Comparison of ENCODE assay signal across 8 cellular contexts in genomic region chr9:2228132-2228531, GRCh38.
A peak's percentile ranks its signal among the peaks of the same experiment; 100 is the strongest.
DNase-seq lines count a peak whose midpoint lies in the region; ATAC-seq and TF ChIP-seq lines count a peak whose summit lies in the region.

No MANE protein-coding gene starts in this region.

- peak overlapping the region; percentile 62 for H3K4me2 ChIP-seq in OCI-LY7 (ENCODE audit: low read length)

- H3K4me1 ChIP-seq in OCI-LY7 (ENCODE audit: insufficient read depth, low read length, poor library complexity, severe bottlenecking): peaks cover 24% of the 10 kb centered on the region

- no peaks in the 10 kb centered on the region for H4K20me1 ChIP-seq in OCI-LY7 (ENCODE audit: insufficient read depth, low read length)

- CTCF ChIA-PET in AG04450 (lab: Charles Lee) (no interaction called here), OCI-LY7 (lab: Charles Lee; ENCODE audit: unreplicated experiment) (no interaction called here)

- H2AFZ ChIP-seq in OCI-LY7 (ENCODE audit: low read length): peak overlapping the region; percentile 74; the same call in 1 of the 2 replicates

- TF ChIP-seq CTCF in AG04450 (IDR thresholded peaks at IDR 0.05; ENCODE audit: low read depth, low read length) (peak; percentile 28; the same call in 1 of the 2 replicates), GM12872 (IDR thresholded peaks at IDR 0.05; ENCODE audit: insufficient read depth, low read depth, low read length) (peak; percentile 44; the same call in 2 of the 3 replicates), OCI-LY7 (conservative IDR thresholded peaks at IDR 0.05; ENCODE audit: low read length) (peak; percentile 96)

- H3K27ac ChIP-seq in AG04450 (ENCODE audit: low read depth, low read length) (no peak overlapping the region), OCI-LY7 (ENCODE audit: low read depth, low read length, poor library complexity, severe bottlenecking) (no peak overlapping the region)

- no peaks in the 10 kb centered on the region for H3K36me3 ChIP-seq in OCI-LY7 (ENCODE audit: insufficient read depth, low read length)

- H3K9me3 ChIP-seq in AG04450 (ENCODE audit: control insufficient read depth, insufficient read depth, low read length) (no peaks in the 10 kb centered on the region), OCI-LY7 (ENCODE audit: low read length) (peaks cover 11% of the 10 kb centered on the region; the same call in 1 of the 2 replicates)

- POLR2A ChIA-PET in AG04450 (lab: Yijun Ruan, JAX) (no interaction called here), OCI-LY7 (lab: Charles Lee) (interaction anchor here (0.8 to 1.0 kb wide), 2 partner anchors 47 to 81 kb away, joined by 3 to 6 read pairs; no protein-coding TSS in a partner anchor)

- ATAC-seq in GM21390 (IDR thresholded peaks at IDR 0.05; ENCODE audit: unreplicated experiment): no peak
- ATAC-seq in GM18511 (IDR thresholded peaks at IDR 0.05; ENCODE audit: unreplicated experiment): no peak

- no peaks in the 10 kb centered on the region for H3K9me2 ChIP-seq in OCI-LY7 (ENCODE audit: insufficient read depth, low read length)

- H3K27me3 ChIP-seq in AG04450 (ENCODE audit: control insufficient read depth, insufficient read depth, low read length): no peaks in the 10 kb centered on the region

- H3K4me3 ChIP-seq in AG04450 (ENCODE audit: low read depth, low read length): no peak overlapping the region
- H3K4me3 ChIP-seq in OCI-LY7 (ENCODE audit: low read depth, low read length, poor library complexity, severe bottlenecking): no peak overlapping the region

- DNase-seq in AG04450 (ENCODE audit: low read depth, low spot score) (no peak), OCI-LY7 (ENCODE audit: low spot score) (peak; percentile 73), fibroblast of peridontal ligament (ENCODE audit: extremely low read depth) (peak; percentile 6)
- peak; percentile 36 for DNase-seq in stimulated activated CD8-positive, alpha-beta memory T cell treated with anti-CD3 and anti-CD28 coated beads, Interleukin-4, amount 100 ng/mL, for 48 hours
- no peak for DNase-seq in central memory CD4-positive, alpha-beta T cell

- no peaks in the 10 kb centered on the region for H3K79me2 ChIP-seq in OCI-LY7 (ENCODE audit: insufficient read depth, low read depth, low read length)

- BruUV-seq in OCI-LY7 (replicated peaks; lab: Mats Ljungman, UMichigan): no TSS peak

- intact Hi-C loops in OCI-LY7 (cut with micrococcal nuclease; ENCODE audit: unreplicated experiment): loop anchor here (10.0 kb wide), 1 partner anchor 47 kb away; no protein-coding TSS in a partner anchor

Comparison
In these comparisons a context has a peak if more than half of its experiments do, and no peak if none do; other contexts are left out.
1. DNase-seq: peak in OCI-LY7 (single experiment), fibroblast of peridontal ligament (single experiment) and stimulated activated CD8-positive, alpha-beta memory T cell treated with anti-CD3 and anti-CD28 coated beads, Interleukin-4, amount 100 ng/mL, for 48 hours (single experiment); none in AG04450 (single experiment) and central memory CD4-positive, alpha-beta T cell (single experiment).
2. CTCF ChIP-seq: peak in every context shown above with its lines; median percentile 96 in OCI-LY7; 44 in GM12872; 28 in AG04450.